ENCODE assay signal across 1 cellular context in the genomic region with DNA sequence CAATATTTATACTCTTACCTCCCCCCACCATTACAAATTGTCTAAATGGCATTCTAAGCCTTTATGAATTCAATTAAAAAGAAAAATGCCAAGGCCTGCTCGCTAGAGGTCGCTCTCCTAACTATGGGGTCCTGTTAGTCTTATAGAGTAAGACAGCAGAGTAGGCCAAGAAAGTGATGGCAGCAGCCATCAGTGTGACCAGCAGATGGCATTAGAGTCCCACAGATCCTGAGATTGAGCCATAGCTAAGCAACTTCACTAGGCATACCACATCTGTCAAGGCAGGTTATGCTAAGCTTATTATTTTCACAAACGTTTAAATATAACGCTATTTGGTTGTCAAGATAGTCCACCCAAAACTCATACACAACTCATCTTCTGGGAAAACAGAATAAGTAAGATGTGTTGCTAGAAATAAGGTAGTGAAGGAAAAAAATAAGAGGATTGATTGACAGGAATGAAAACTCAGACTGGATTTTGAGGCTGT.
A peak's percentile ranks its signal among the peaks of the same experiment; 100 is the strongest.
TF ChIP-seq lines count a peak whose summit lies in the region.

No MANE protein-coding gene starts in this region.

TF ChIP-seq in HCT116, 20 proteins besides CTCF, POLR2A, EP300 and RAD21 (continued from another document):
- TF ChIP-seq, protein P1, sequence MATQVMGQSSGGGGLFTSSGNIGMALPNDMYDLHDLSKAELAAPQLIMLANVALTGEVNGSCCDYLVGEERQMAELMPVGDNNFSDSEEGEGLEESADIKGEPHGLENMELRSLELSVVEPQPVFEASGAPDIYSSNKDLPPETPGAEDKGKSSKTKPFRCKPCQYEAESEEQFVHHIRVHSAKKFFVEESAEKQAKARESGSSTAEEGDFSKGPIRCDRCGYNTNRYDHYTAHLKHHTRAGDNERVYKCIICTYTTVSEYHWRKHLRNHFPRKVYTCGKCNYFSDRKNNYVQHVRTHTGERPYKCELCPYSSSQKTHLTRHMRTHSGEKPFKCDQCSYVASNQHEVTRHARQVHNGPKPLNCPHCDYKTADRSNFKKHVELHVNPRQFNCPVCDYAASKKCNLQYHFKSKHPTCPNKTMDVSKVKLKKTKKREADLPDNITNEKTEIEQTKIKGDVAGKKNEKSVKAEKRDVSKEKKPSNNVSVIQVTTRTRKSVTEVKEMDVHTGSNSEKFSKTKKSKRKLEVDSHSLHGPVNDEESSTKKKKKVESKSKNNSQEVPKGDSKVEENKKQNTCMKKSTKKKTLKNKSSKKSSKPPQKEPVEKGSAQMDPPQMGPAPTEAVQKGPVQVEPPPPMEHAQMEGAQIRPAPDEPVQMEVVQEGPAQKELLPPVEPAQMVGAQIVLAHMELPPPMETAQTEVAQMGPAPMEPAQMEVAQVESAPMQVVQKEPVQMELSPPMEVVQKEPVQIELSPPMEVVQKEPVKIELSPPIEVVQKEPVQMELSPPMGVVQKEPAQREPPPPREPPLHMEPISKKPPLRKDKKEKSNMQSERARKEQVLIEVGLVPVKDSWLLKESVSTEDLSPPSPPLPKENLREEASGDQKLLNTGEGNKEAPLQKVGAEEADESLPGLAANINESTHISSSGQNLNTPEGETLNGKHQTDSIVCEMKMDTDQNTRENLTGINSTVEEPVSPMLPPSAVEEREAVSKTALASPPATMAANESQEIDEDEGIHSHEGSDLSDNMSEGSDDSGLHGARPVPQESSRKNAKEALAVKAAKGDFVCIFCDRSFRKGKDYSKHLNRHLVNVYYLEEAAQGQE (IDR thresholded peaks at IDR 0.05; ENCODE audit: low read depth): no peak
- TF ChIP-seq YY1 (IDR thresholded peaks at IDR 0.05; ENCODE audit: extremely low read depth, insufficient replicate concordance, low read depth, low read length): peak; percentile 79
- TF ChIP-seq CBX3 (IDR thresholded peaks at IDR 0.05; ENCODE audit: low read depth): peak; percentile 94
